ENCODE assay signal across 8 cellular contexts in genomic region chr9:136410500-136411287, GRCh38. TPM values are rescaled to one million over a fixed set of nuclear protein-coding genes. Genes with fewer than 3 reads are reported as not detected.
A peak's percentile ranks its signal among the peaks of the same experiment; 100 is the strongest.
DNase-seq lines count a peak whose midpoint lies in the region; ATAC-seq and TF ChIP-seq lines count a peak whose summit lies in the region.

ENTR1 (minus strand) TSS chr9:136410614; CDS start chr9:136410397, 217 bp downstream.
PMPCA (plus strand) TSS chr9:136410658; CDS start chr9:136410669, 11 bp downstream.

- DNase-seq in DMS79 (lab: John Stamatoyannopoulos, UW) (peak; percentile 79), GM23248 (peak; percentile 95), LHCN-M2 (ENCODE audit: low read depth) (peak; percentile 79), fibroblast of peridontal ligament (ENCODE audit: extremely low read depth) (peak; percentile 79)
- peak; percentile 93 for DNase-seq in activated T-helper 2 cell treated with anti-CD3 and anti-CD28 coated beads, Interferon-gamma antibody, Interleukin-2, Interleukin-4, amounts not matched to agents 10 μg/mL and 5 μg/mL and 100 μg/mL, durations not matched to agents 14 hours and 24 hours and 36 hours (ENCODE audit: low spot score)
- peak; percentile 91 to 97 (median 94) for DNase-seq in naive thymus-derived CD8-positive, alpha-beta T cell

- peak; percentile 83 to 92 for ATAC-seq in naive thymus-derived CD8-positive, alpha-beta T cell
- ATAC-seq in stimulated activated memory B cell treated with anti-CD40 and anti-IgM and Interleukin-4, amounts not matched to agents 10 μg/mL and 1 μg/mL and 100 μg/mL, for 72 hours, result peak; percentile 88

- H3F3A ChIP-seq in GM23248 (ENCODE audit: insufficient read depth), result no peaks in the 10 kb centered on the region

- peak within 1 kb of the TSS; percentile 66 for H2AFZ ChIP-seq in GM23248

- peak; percentile 96 for TF ChIP-seq POLR2A in Raji (IDR thresholded peaks at IDR 0.05; ENCODE audit: insufficient read depth, low read depth, low read length)

- no peaks in the 10 kb centered on the region for H3K27me3 ChIP-seq in GM23248 (replicated peaks; ENCODE audit: insufficient read depth)

- WGBS in GM23248 (ENCODE audit: low coverage in 1 of 2, low lambda C conversion rate in 2 of 2, missing lambda C conversion rate in 2 of 2), 2 experiments, result 1% methylated on average over 55 to 63 of the region's 83 CpGs

- H3K4me2 ChIP-seq in GM23248 (ENCODE audit: unreplicated experiment), result peak within 1 kb of the TSS; percentile 99

- H4K20me1 ChIP-seq in GM23248 (ENCODE audit: insufficient read depth), result 0 out of 2 replicates have a peak, but pooled peaks cover 3% of the 10 kb centered on the region

- H3K4me3 ChIP-seq in GM23248, result peak within 1 kb of the TSS; percentile 94

- peaks cover 33% of the 10 kb centered on the region; the same call in 1 of the 2 replicates for H3K36me3 ChIP-seq in GM23248 (ENCODE audit: low read depth)

- H3K36me3 Mint-ChIP-seq in activated T-helper 2 cell treated with anti-CD3 and anti-CD28 coated beads, Interferon-gamma antibody, Interleukin-2, Interleukin-4, amounts not matched to agents 10 μg/mL and 5 μg/mL and 100 μg/mL, durations not matched to agents 14 hours and 24 hours and 36 hours (ENCODE audit: low read depth), result peaks cover 73% of the 10 kb centered on the region
- peaks cover 0 to 57% (median 2%) of the 10 kb centered on the region in 3 donors for H3K36me3 Mint-ChIP-seq in naive thymus-derived CD8-positive, alpha-beta T cell
- peaks cover 43% of the 10 kb centered on the region for H3K36me3 Mint-ChIP-seq in stimulated activated memory B cell treated with anti-CD40 and anti-IgM and Interleukin-4, amounts not matched to agents 10 μg/mL and 1 μg/mL and 100 μg/mL, for 72 hours

- peak within 1 kb of the TSS; percentile 95 for H3K4me3 Mint-ChIP-seq in activated T-helper 2 cell treated with anti-CD3 and anti-CD28 coated beads, Interferon-gamma antibody, Interleukin-2, Interleukin-4, amounts not matched to agents 10 μg/mL and 5 μg/mL and 100 μg/mL, durations not matched to agents 14 hours and 24 hours and 36 hours (ENCODE audit: low read depth)
- peak within 1 kb of the TSS; percentile 86 to 92 (median 89) for H3K4me3 Mint-ChIP-seq in naive thymus-derived CD8-positive, alpha-beta T cell
- H3K4me3 Mint-ChIP-seq in stimulated activated memory B cell treated with anti-CD40 and anti-IgM and Interleukin-4, amounts not matched to agents 10 μg/mL and 1 μg/mL and 100 μg/mL, for 72 hours, result peak within 1 kb of the TSS; percentile 91

- peak within 1 kb of the TSS; percentile 100 for H3K9ac ChIP-seq in GM23248

- no peaks in the 10 kb centered on the region for H3K27me3 Mint-ChIP-seq in activated T-helper 2 cell treated with anti-CD3 and anti-CD28 coated beads, Interferon-gamma antibody, Interleukin-2, Interleukin-4, amounts not matched to agents 10 μg/mL and 5 μg/mL and 100 μg/mL, durations not matched to agents 14 hours and 24 hours and 36 hours (ENCODE audit: low read depth)
- H3K27me3 Mint-ChIP-seq in naive thymus-derived CD8-positive, alpha-beta T cell, result no peaks in the 10 kb centered on the region
- H3K27me3 Mint-ChIP-seq in stimulated activated memory B cell treated with anti-CD40 and anti-IgM and Interleukin-4, amounts not matched to agents 10 μg/mL and 1 μg/mL and 100 μg/mL, for 72 hours, result no peaks in the 10 kb centered on the region

- no peaks in the 10 kb centered on the region for H3K9me2 ChIP-seq in GM23248 (ENCODE audit: insufficient read depth)

- POLR2A ChIA-PET in naive thymus-derived CD8-positive, alpha-beta T cell (lab: Charles Lee), result interaction anchor here (1.0 to 3.2 kb wide), 7 partner anchors 10 to 830 kb away, joined by 3 to 25 read pairs (median 5); partner anchors contain the start of genes DNLZ, SNAPC4 and TUBB4B

- in situ Hi-C loops in GM23248 (cut with MboI), result no loop called here

- H3K9me3 ChIP-seq in GM23248 (ENCODE audit: low read depth), result no peaks in the 10 kb centered on the region

- H3K27ac ChIP-seq in GM23248, result peak within 1 kb of the TSS; percentile 89

- peaks cover 35% of the 10 kb centered on the region for H3K4me1 Mint-ChIP-seq in activated T-helper 2 cell treated with anti-CD3 and anti-CD28 coated beads, Interferon-gamma antibody, Interleukin-2, Interleukin-4, amounts not matched to agents 10 μg/mL and 5 μg/mL and 100 μg/mL, durations not matched to agents 14 hours and 24 hours and 36 hours (ENCODE audit: low read depth)
- H3K4me1 Mint-ChIP-seq in naive thymus-derived CD8-positive, alpha-beta T cell, result peaks cover 16 to 60% (median 40%) of the 10 kb centered on the region in 4 donors
- H3K4me1 Mint-ChIP-seq in stimulated activated memory B cell treated with anti-CD40 and anti-IgM and Interleukin-4, amounts not matched to agents 10 μg/mL and 1 μg/mL and 100 μg/mL, for 72 hours, result peaks cover 46% of the 10 kb centered on the region

- intact Hi-C loops in activated T-helper 2 cell treated with anti-CD3 and anti-CD28 coated beads, Interferon-gamma antibody, Interleukin-2, Interleukin-4, amounts not matched to agents 10 μg/mL and 5 μg/mL and 100 μg/mL, durations not matched to agents 14 hours and 24 hours and 36 hours (cut with micrococcal nuclease), result loop anchor here (1.0 to 2.0 kb wide), 2 partner anchors 10 to 72 kb away; partner anchors contain the start of genes SEC16A and SNAPC4

- H3K9me3 Mint-ChIP-seq in activated T-helper 2 cell treated with anti-CD3 and anti-CD28 coated beads, Interferon-gamma antibody, Interleukin-2, Interleukin-4, amounts not matched to agents 10 μg/mL and 5 μg/mL and 100 μg/mL, durations not matched to agents 14 hours and 24 hours and 36 hours, result no peaks in the 10 kb centered on the region
- H3K9me3 Mint-ChIP-seq in naive thymus-derived CD8-positive, alpha-beta T cell, result no peaks in the 10 kb centered on the region
- H3K9me3 Mint-ChIP-seq in stimulated activated memory B cell treated with anti-CD40 and anti-IgM and Interleukin-4, amounts not matched to agents 10 μg/mL and 1 μg/mL and 100 μg/mL, for 72 hours, result no peaks in the 10 kb centered on the region

- peak within 1 kb of the TSS; percentile 95 for H3K27ac Mint-ChIP-seq in activated T-helper 2 cell treated with anti-CD3 and anti-CD28 coated beads, Interferon-gamma antibody, Interleukin-2, Interleukin-4, amounts not matched to agents 10 μg/mL and 5 μg/mL and 100 μg/mL, durations not matched to agents 14 hours and 24 hours and 36 hours
- H3K27ac Mint-ChIP-seq in naive thymus-derived CD8-positive, alpha-beta T cell, result peak within 1 kb of the TSS; percentile 83 to 96 (median 94)
- peak within 1 kb of the TSS; percentile 82 for H3K27ac Mint-ChIP-seq in stimulated activated memory B cell treated with anti-CD40 and anti-IgM and Interleukin-4, amounts not matched to agents 10 μg/mL and 1 μg/mL and 100 μg/mL, for 72 hours

- peaks cover 19% of the 10 kb centered on the region for H3K4me1 ChIP-seq in GM23248 (ENCODE audit: insufficient read depth)

- peaks cover 70% of the 10 kb centered on the region for H3K79me2 ChIP-seq in GM23248 (ENCODE audit: insufficient read depth)

RNA-seq across cellular contexts. Expression of gene ENTR1, which starts in this region (rescaled TPM):
- 36.4 and 50.2 TPM in 2 replicates for total RNA-seq in GM23248 (2014; rRNA removed; shearing (Covaris generic))
- 11.2 and 13.0 TPM in 2 replicates for polyA plus RNA-seq in GM23248 (2016; fragmentation: Nextera tagmentation; extraction: Ambion mirVana)
- total RNA-seq in LHCN-M2 (2014; rRNA removed), result 66.4 and 66.5 TPM in 2 replicates
- 33.7 TPM for polyA plus RNA-seq in LHCN-M2 (2012)
- total RNA-seq in activated T-helper 2 cell treated with anti-CD3 and anti-CD28 coated beads, Interferon-gamma antibody, Interleukin-2, Interleukin-4, amounts not matched to agents 10 μg/mL and 5 μg/mL and 100 μg/mL, durations not matched to agents 14 hours and 24 hours and 36 hours, result 66.4 and 75.6 TPM in 2 replicates
- total RNA-seq in naive thymus-derived CD8-positive, alpha-beta T cell, result 10 to 100 TPM; 88.1 to 96.0 TPM
- 10 to 100 TPM in 2 of 3 donors, 1 to 10 TPM in 1; 9.7 to 16.8 (median 11.4) TPM for polyA plus RNA-seq in naive thymus-derived CD8-positive, alpha-beta T cell

RNA-seq across cellular contexts. Expression of gene PMPCA, which starts in this region (rescaled TPM):
- 58.7 and 102 TPM in 2 replicates for total RNA-seq in GM23248 (2014; rRNA removed; shearing (Covaris generic))
- 77.4 and 81.9 TPM in 2 replicates for polyA plus RNA-seq in GM23248 (2016; fragmentation: Nextera tagmentation; extraction: Ambion mirVana)
- total RNA-seq in LHCN-M2 (2014; rRNA removed), result 46.9 and 54.2 TPM in 2 replicates
- 61.1 TPM for polyA plus RNA-seq in LHCN-M2 (2012)
- total RNA-seq in activated T-helper 2 cell treated with anti-CD3 and anti-CD28 coated beads, Interferon-gamma antibody, Interleukin-2, Interleukin-4, amounts not matched to agents 10 μg/mL and 5 μg/mL and 100 μg/mL, durations not matched to agents 14 hours and 24 hours and 36 hours, result 111 TPM in 2 replicates
- total RNA-seq in naive thymus-derived CD8-positive, alpha-beta T cell, result 10 to 100 TPM; 67.8 to 73.2 TPM
- polyA plus RNA-seq in naive thymus-derived CD8-positive, alpha-beta T cell, result 10 to 100 TPM; 37.0 to 47.0 (median 42.1) TPM

Comparison
In these comparisons a context has a peak if more than half of its experiments do, and no peak if none do; other contexts are left out.
1. Peak in every context shown above with its lines: DNase-seq, ATAC-seq, H3K4me3 ChIP-seq and H3K27ac ChIP-seq.